8 cellular contexts compared by ENCODE assay signal in the genomic region with DNA sequence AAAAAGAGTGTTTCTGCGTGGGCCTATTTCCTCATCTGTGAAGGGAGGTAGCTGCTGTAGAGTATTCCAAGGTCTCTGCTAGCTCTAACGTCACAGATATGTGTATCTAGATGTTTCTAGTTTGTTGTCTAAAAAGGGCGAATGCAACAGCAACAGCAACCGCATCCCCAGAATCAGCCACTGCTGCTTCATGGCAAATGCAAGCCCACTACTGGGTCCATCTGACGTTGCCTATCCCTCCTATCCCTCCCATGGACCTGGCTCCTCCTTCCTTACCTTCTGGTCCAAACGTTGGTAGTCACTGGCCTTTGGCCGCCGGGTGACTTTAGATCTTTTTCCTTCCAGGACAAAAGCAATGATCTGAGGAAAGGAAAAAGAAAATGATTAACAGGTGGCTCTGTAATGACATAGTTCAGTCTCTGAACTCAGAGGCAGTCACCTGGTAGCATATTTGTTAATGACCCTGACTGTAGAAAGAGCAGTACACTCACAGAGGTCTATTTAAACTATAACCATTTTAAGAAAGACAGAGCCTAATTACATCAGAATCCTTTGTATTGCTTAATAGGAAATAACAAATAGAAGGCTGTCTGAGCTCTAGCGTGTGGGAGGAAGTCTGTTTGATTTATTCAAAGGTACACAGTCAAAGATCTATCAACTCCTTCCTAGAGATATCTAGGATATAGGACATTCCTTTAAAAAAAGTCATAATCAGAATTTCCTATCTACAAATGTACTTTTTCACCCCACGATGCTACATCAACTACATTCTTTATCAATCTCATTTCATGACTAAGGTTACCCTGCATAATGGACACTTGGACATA. TPM values are rescaled to one million over a fixed set of nuclear protein-coding genes. Genes with fewer than 3 reads are reported as not detected.
DNase-seq lines count a peak whose midpoint lies in the region; ATAC-seq and TF ChIP-seq lines count a peak whose summit lies in the region.

No MANE protein-coding gene starts in this region.

- intact Hi-C loops in body of pancreas (cut with DNase I) (no loop called here), mucosa of descending colon (cut with DNase I, micrococcal nuclease) (no loop called here)

- peak overlapping the region; percentile 18 to 98 (median 76) for H3K27ac ChIP-seq in body of pancreas

- peaks cover 44 to 52% (median 47%) of the 10 kb centered on the region in 3 donors for H3K4me1 Mint-ChIP-seq in IgD-negative memory B cell

- no peak for DNase-seq in AG10803 (ENCODE audit: low read depth)
- peak in 2 of 4 donors; percentile 40 to 47 for DNase-seq in body of pancreas
- peak in 2 of 3 donors; percentile 53 to 72 for DNase-seq in mucosa of descending colon
- DNase-seq in NCI-H2081 (lab: John Stamatoyannopoulos, UW), result no peak
- DNase-seq in SK-N-DZ (ENCODE audit: low spot score), result no peak
- no peak for DNase-seq in effector CD4-positive, alpha-beta T cell

- H3K27me3 Mint-ChIP-seq in IgD-negative memory B cell, result no peaks in the 10 kb centered on the region

- ATAC-seq in body of pancreas, result peak; percentile 43
- ATAC-seq in mucosa of descending colon, result peak; percentile 53
- ATAC-seq in HG02970 (IDR thresholded peaks at IDR 0.05; ENCODE audit: low FRiP score, unreplicated experiment), result no peak

- peak overlapping the region; percentile 93 to 99 (median 98) for H3K4me3 Mint-ChIP-seq in IgD-negative memory B cell

- H3K36me3 ChIP-seq in body of pancreas (replicated peaks in 1 of 2; ENCODE audit: insufficient read depth in 1 of 2, low read depth in 2 of 2), result peaks cover 0 to 10% of the 10 kb centered on the region in 2 donors
- H3K36me3 ChIP-seq in mucosa of descending colon (ENCODE audit: low read depth), result peaks cover 9% of the 10 kb centered on the region

- TF ChIP-seq POLR2A in body of pancreas (IDR thresholded peaks at IDR 0.05), result no peak

- H3K9me3 Mint-ChIP-seq in IgD-negative memory B cell, result no peaks in the 10 kb centered on the region

- H3K27me3 ChIP-seq in body of pancreas, result no peaks in the 10 kb centered on the region

- H3K4me3 ChIP-seq in AG10803 (ENCODE audit: low read length) (peak overlapping the region; percentile 95), body of pancreas (no peak overlapping the region), mucosa of descending colon (no peak overlapping the region)

- peak overlapping the region; percentile 67 to 99 (median 95) for H3K27ac Mint-ChIP-seq in IgD-negative memory B cell

- TF ChIP-seq CTCF in AG10803 (conservative IDR thresholded peaks at IDR 0.05; ENCODE audit: low read length) (no peak), body of pancreas (IDR thresholded peaks at IDR 0.05) (no peak), mucosa of descending colon (IDR thresholded peaks at IDR 0.05) (no peak)

- H3K9me3 ChIP-seq in body of pancreas (no peaks in the 10 kb centered on the region), mucosa of descending colon (no peaks in the 10 kb centered on the region)

- 13 to 15% methylated on average over 8 to 10 of the region's 10 CpGs for WGBS in body of pancreas, 2 donors

- H3K36me3 Mint-ChIP-seq in IgD-negative memory B cell, result peaks cover 9% of the 10 kb centered on the region

- H3K4me1 ChIP-seq in body of pancreas, result peaks cover 50% of the 10 kb centered on the region
- peaks cover 26% of the 10 kb centered on the region for H3K4me1 ChIP-seq in mucosa of descending colon (ENCODE audit: low read depth)

RNA-seq across cellular contexts. Expression of a gene that starts 2.9 kb away (rescaled TPM):
- 86.7 TPM for polyA plus RNA-seq in IgD-negative memory B cell
- total RNA-seq in body of pancreas, result 10 to 100 TPM; 69.9 to 75.2 TPM
- 100 to 1,000 TPM; 148 to 227 (median 163) TPM for total RNA-seq in mucosa of descending colon
- polyA plus RNA-seq in SK-N-DZ (2014; cell fraction: cytosol; rRNA removed), result 24.1 and 32.8 TPM in 2 replicates
- 16.1 and 26.4 TPM in 2 replicates for polyA plus RNA-seq in SK-N-DZ (2014; cell fraction: nucleus; rRNA removed)

RNA-seq across cellular contexts. Expression of a gene that starts 29.5 kb away (rescaled TPM):
- polyA plus RNA-seq in IgD-negative memory B cell, result 10.6 TPM
- 10 to 100 TPM; 68.5 to 98.6 TPM for total RNA-seq in body of pancreas
- total RNA-seq in mucosa of descending colon, result 100 to 1,000 TPM; 154 to 378 (median 278) TPM
- 15.4 and 17.2 TPM in 2 replicates for polyA plus RNA-seq in SK-N-DZ (2014; cell fraction: cytosol; rRNA removed)
- 23.6 and 31.7 TPM in 2 replicates for polyA plus RNA-seq in SK-N-DZ (2014; cell fraction: nucleus; rRNA removed)

RNA-seq across cellular contexts. Expression of a gene that starts 29.7 kb away (rescaled TPM):
- polyA plus RNA-seq in IgD-negative memory B cell, result 16.0 TPM
- total RNA-seq in body of pancreas, result 10 to 100 TPM; 16.9 to 18.5 TPM
- total RNA-seq in mucosa of descending colon, result 10 to 100 TPM; 18.1 to 29.8 (median 23.0) TPM
- 17.2 and 27.4 TPM in 2 replicates for polyA plus RNA-seq in SK-N-DZ (2014; cell fraction: cytosol; rRNA removed)
- 36.9 and 43.4 TPM in 2 replicates for polyA plus RNA-seq in SK-N-DZ (2014; cell fraction: nucleus; rRNA removed)

Comparison
In these comparisons a context has a peak if more than half of its experiments do, and no peak if none do; other contexts are left out.
1. DNase-seq: peak in mucosa of descending colon (2 of 3); none in AG10803 (single experiment), NCI-H2081 (0 of 2), SK-N-DZ (single experiment) and effector CD4-positive, alpha-beta T cell (single experiment).